ENCODE assay signal across 15 cellular contexts in genomic region chr13:110331362-110331761, GRCh38. TPM values are rescaled to one million over a fixed set of nuclear protein-coding genes. Genes with fewer than 3 reads are reported as not detected.
A peak's percentile ranks its signal among the peaks of the same experiment; 100 is the strongest.
DNase-seq lines count a peak whose midpoint lies in the region; ATAC-seq and TF ChIP-seq lines count a peak whose summit lies in the region.
"Had no signal": no experiment of that assay in that cellular context is flagged by ENCODE, and none has a peak within 500 bp of the region (broad histone marks: within the 10 kb centered on the region; RNA-seq: fewer than 3 reads in every experiment).

No MANE protein-coding gene starts in this region.

- H3K4me1 ChIP-seq in mammary epithelial cell (ENCODE audit: insufficient read depth, low read length) (peaks cover 34% of the 10 kb centered on the region), lower lobe of right lung (peaks cover 16% of the 10 kb centered on the region), stomach (peaks cover 0 to 84% (median 35%) of the 10 kb centered on the region in 4 donors)
- H3K4me1 ChIP-seq: parathyroid adenoma had no signal

- H3K79me2 ChIP-seq in mammary epithelial cell (ENCODE audit: insufficient read depth, low read length) = peaks cover 72% of the 10 kb centered on the region
- H3K79me2 ChIP-seq: parathyroid adenoma had no signal

- peak; percentile 22 for ATAC-seq in lower lobe of right lung
- no peak for ATAC-seq in GM18520 (IDR thresholded peaks at IDR 0.05; ENCODE audit: unreplicated experiment)
- ATAC-seq: effector memory CD8-positive, alpha-beta T cell had no signal

- CTCF ChIA-PET in mammary epithelial cell (lab: Charles Lee; ENCODE audit: low non-redundant PET) = no interaction called here

- no TSS peak for BruUV-seq in mammary epithelial cell (replicated peaks; lab: Mats Ljungman, UMichigan)

- no peaks in the 10 kb centered on the region for H3K27me3 ChIP-seq in mammary epithelial cell (ENCODE audit: insufficient read depth, low read length)
- no peaks in the 10 kb centered on the region for H3K27me3 ChIP-seq in lower lobe of right lung (ENCODE audit: low read depth)
- no peaks in the 10 kb centered on the region for H3K27me3 ChIP-seq in stomach
- H3K27me3 ChIP-seq: heart left ventricle had no signal

- peak overlapping the region; percentile 2 for H3K4me2 ChIP-seq in mammary epithelial cell (ENCODE audit: insufficient read depth, low read depth, low read length)

- H3K36me3 ChIP-seq in mammary epithelial cell (ENCODE audit: insufficient read depth, low read length) (peaks cover 3% of the 10 kb centered on the region), lower lobe of right lung (peaks cover 3% of the 10 kb centered on the region), stomach (no peaks in the 10 kb centered on the region)

- intact Hi-C loops in mammary epithelial cell (cut with micrococcal nuclease) = no loop called here
- intact Hi-C loops in lower lobe of right lung (cut with DNase I) = no loop called here
- intact Hi-C loops in stomach (cut with DNase I; ENCODE audit: low total_unique reads) = no loop called here

- in situ Hi-C loops in mammary epithelial cell (cut with MboI; ENCODE audit: low sequenced_read_pairs in 2 of 2) = no loop called here

- TF ChIP-seq CTCF in mammary epithelial cell (conservative IDR thresholded peaks at IDR 0.05 in 1 of 2, IDR thresholded peaks at IDR 0.05 in 1 of 2; ENCODE audit: extremely low read depth in 1 of 2, insufficient read depth in 1 of 2, low read depth in 1 of 2, low read length in 2 of 2) = no peak
- no peak for TF ChIP-seq CTCF in lower lobe of right lung (IDR thresholded peaks at IDR 0.05)
- no peak for TF ChIP-seq CTCF in stomach (IDR thresholded peaks at IDR 0.05)

- no peak overlapping the region for H2AFZ ChIP-seq in mammary epithelial cell (ENCODE audit: low read depth, low read length)
- H2AFZ ChIP-seq: parathyroid adenoma had no signal

- TF ChIP-seq EP300 in stomach (IDR thresholded peaks at IDR 0.05) = no peak

- H4K20me1 ChIP-seq in mammary epithelial cell (ENCODE audit: insufficient read depth, low read length) = no peaks in the 10 kb centered on the region

- no peak overlapping the region for H3K9ac ChIP-seq in mammary epithelial cell (ENCODE audit: insufficient read depth, low read length)
- H3K9ac ChIP-seq: parathyroid adenoma had no signal

- dilution Hi-C loops in mammary epithelial cell (cut with HindIII; ENCODE audit: low sequenced_read_pairs) = no loop called here

- no peak overlapping the region for H3K4me3 ChIP-seq in mammary epithelial cell (replicated peaks in 1 of 3; ENCODE audit: insufficient read depth in 1 of 3, low read depth in 2 of 3, low read length in 3 of 3)
- no peak overlapping the region for H3K4me3 ChIP-seq in lower lobe of right lung
- H3K4me3 ChIP-seq in stomach = no peak overlapping the region

- no peaks in the 10 kb centered on the region for H3K9me3 ChIP-seq in mammary epithelial cell (replicated peaks; ENCODE audit: insufficient read depth, low read length)
- no peaks in the 10 kb centered on the region for H3K9me3 ChIP-seq in lower lobe of right lung
- no peaks in the 10 kb centered on the region for H3K9me3 ChIP-seq in stomach
- H3K9me3 ChIP-seq: heart left ventricle had no signal

- 41% methylated on average over 8 of the region's 11 CpGs for WGBS in mammary epithelial cell (ENCODE audit: low coverage, missing lambda C conversion rate)
- 20 to 40% (median 31%) methylated on average over 11 of the region's 11 CpGs for WGBS in stomach, 5 donors

- H3K27ac ChIP-seq in mammary epithelial cell (ENCODE audit: insufficient read depth, low read depth, low read length) = no peak overlapping the region
- no peak overlapping the region for H3K27ac ChIP-seq in lower lobe of right lung
- H3K27ac ChIP-seq in stomach = peak overlapping the region in 4 of 5 donors; percentile 84 to 92 (median 86)
- H3K27ac ChIP-seq: C4-2B, parathyroid adenoma had no signal

- DNase-seq in HCEC 1CT = peak; percentile 27
- no peak for DNase-seq in mammary epithelial cell
- DNase-seq in lower lobe of right lung = no peak
- DNase-seq in stomach = no peak
- DNase-seq in stimulated activated CD4-positive, alpha-beta T cell treated with anti-CD3 and anti-CD28 coated beads, Interleukin-2, amount 100 ng/mL, for 48 hours = no peak
- no peak for DNase-seq in NCI-H524 (lab: John Stamatoyannopoulos, UW)
- DNase-seq in NCI-H1930 (lab: John Stamatoyannopoulos, UW) = no peak
- DNase-seq: activated CD4-positive, alpha-beta T cell treated with anti-CD3 and anti-CD28 coated beads for 48 hours; effector memory CD8-positive, alpha-beta T cell; NCI-H2171; stimulated activated CD4-positive, alpha-beta T cell treated with anti-CD3 and anti-CD28 coated beads, Interleukin-2, amount 100 ng/mL, for 24 hours had no signal

- no peak for TF ChIP-seq POLR2A in stomach (IDR thresholded peaks at IDR 0.05)

RNA-seq across cellular contexts. Expression of gene COL4A2, which starts 24.3 kb away (rescaled TPM):
- total RNA-seq in mammary epithelial cell = 10 to 100 TPM; 74.9 to 94.2 TPM
- polyA plus RNA-seq in mammary epithelial cell = 119 TPM
- 78.3 TPM for polyA minus RNA-seq in mammary epithelial cell
- total RNA-seq in lower lobe of right lung = 185 TPM
- total RNA-seq in stomach = 100 to 1,000 TPM; 134 to 531 (median 366) TPM
- polyA plus RNA-seq in stomach = 10 to 100 TPM; 24.0 to 96.6 (median 38.4) TPM

RNA-seq across cellular contexts. Expression of gene COL4A1, which starts 24.4 kb away (rescaled TPM):
- total RNA-seq in mammary epithelial cell = 10 to 100 TPM; 40.9 to 89.0 TPM
- polyA plus RNA-seq in mammary epithelial cell = 28.1 TPM
- polyA minus RNA-seq in mammary epithelial cell = 57.7 TPM
- total RNA-seq in lower lobe of right lung = 161 TPM
- 100 to 1,000 TPM; 132 to 798 (median 175) TPM for total RNA-seq in stomach
- 10 to 100 TPM; 18.8 to 59.0 (median 30.6) TPM for polyA plus RNA-seq in stomach

Comparison
In these comparisons a context has a peak if more than half of its experiments do, and no peak if none do; other contexts are left out.
1. H3K27ac ChIP-seq: peak in stomach (4 of 5); none in mammary epithelial cell (single experiment) and lower lobe of right lung (single experiment).